ENCODE assay signal across 7 cellular contexts in the genomic region with DNA sequence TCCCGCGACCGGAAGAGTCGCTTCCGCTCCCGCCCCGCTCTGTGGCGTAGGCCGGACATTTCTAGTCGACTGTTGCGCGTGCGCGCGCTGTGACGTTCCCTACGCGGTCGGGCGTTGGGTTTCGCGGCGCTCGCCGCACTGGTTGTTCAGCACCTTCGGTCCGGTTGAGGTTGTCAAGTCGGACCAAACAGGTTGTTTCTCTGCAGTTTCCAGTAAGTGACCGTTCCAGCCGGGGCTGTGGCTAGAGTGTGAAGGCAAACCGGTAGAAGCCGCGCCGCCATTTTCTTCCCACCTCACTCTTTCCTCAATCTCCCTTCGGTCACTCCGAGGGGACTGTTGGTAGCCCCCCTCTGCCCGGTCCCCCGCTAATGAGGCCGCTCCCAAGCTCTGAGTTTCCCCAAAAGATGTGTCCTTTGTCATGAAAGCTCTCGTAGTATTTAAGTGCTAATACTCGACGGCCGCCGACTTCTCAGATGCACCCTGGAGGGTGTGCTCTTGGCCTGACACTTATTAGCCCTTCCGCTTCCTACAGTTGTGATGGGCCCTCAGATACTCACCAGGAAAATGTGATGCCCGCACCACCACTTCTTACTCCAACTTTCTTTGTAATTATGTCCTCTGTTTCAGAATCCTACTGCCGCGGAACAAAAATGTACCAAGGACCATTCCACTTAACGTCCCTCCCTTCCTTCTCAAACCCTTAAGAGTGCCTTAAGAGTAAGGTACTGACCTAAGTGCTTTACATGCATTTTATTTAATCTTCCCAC. TPM values are rescaled to one million over a fixed set of nuclear protein-coding genes. Genes with fewer than 3 reads are reported as not detected.
DNase-seq lines count a peak whose midpoint lies in the region; ATAC-seq and TF ChIP-seq lines count a peak whose summit lies in the region.

No MANE protein-coding gene starts in this region.

- TF ChIP-seq EP300 in sigmoid colon (IDR thresholded peaks at IDR 0.05): no peak

- peaks cover 0 to 6% (median 0%) of the 10 kb centered on the region in 4 donors for H3K4me1 ChIP-seq in sigmoid colon

- H3K27me3 ChIP-seq in sigmoid colon: no peaks in the 10 kb centered on the region

- H3K36me3 ChIP-seq in sigmoid colon: no peaks in the 10 kb centered on the region

- H3K27me3 Mint-ChIP-seq in brain: peaks cover 8% of the 10 kb centered on the region

- peak; percentile 82 to 95 for TF ChIP-seq POLR2A in sigmoid colon (IDR thresholded peaks at IDR 0.05)

- peaks cover 53% of the 10 kb centered on the region for H3K4me1 Mint-ChIP-seq in brain

- TF ChIP-seq CTCF in brain (conservative IDR thresholded peaks at IDR 0.05) (no peak), sigmoid colon (IDR thresholded peaks at IDR 0.05) (no peak)

- H3K4me3 Mint-ChIP-seq in brain: peak overlapping the region; percentile 88 to 96 (median 92)

- no peaks in the 10 kb centered on the region for H3K36me3 Mint-ChIP-seq in brain

- WGBS in sigmoid colon, 2 donors: 1 to 4% methylated on average over 49 of the region's 49 CpGs

- peak; percentile 85 for DNase-seq in NCI-H2107 (lab: John Stamatoyannopoulos, UW)
- DNase-seq in UCSD-AML1 (lab: John Stamatoyannopoulos, UW; ENCODE audit: unreplicated experiment): peak; percentile 91
- DNase-seq in sigmoid colon: peak; percentile 96

- H3K27ac ChIP-seq in sigmoid colon: peak overlapping the region; percentile 83 to 97 (median 90)

- H3K27ac Mint-ChIP-seq in brain: peak overlapping the region; percentile 90 to 99 (median 96)

- intact Hi-C loops in sigmoid colon (cut with DNase I): loop anchor here (2.0 to 5.0 kb wide), 3 partner anchors 56 to 129 kb away; a partner anchor contains a TSS

- H3K9me3 ChIP-seq in sigmoid colon: no peaks in the 10 kb centered on the region

- no peaks in the 10 kb centered on the region for H3K9me3 Mint-ChIP-seq in brain

- peak; percentile 84 for ATAC-seq in GM18519 (IDR thresholded peaks at IDR 0.05; ENCODE audit: low FRiP score, unreplicated experiment)
- peak; percentile 86 for ATAC-seq in HG02973 (IDR thresholded peaks at IDR 0.05; ENCODE audit: unreplicated experiment)

- H3K4me3 ChIP-seq in iPS-11a (ENCODE audit: low read depth, low read length): peak overlapping the region; percentile 80
- peak overlapping the region; percentile 52 to 73 (median 64) for H3K4me3 ChIP-seq in sigmoid colon

RNA-seq across cellular contexts. Expression of a gene that starts 56.3 kb away (rescaled TPM):
- polyA plus RNA-seq in brain (ENCODE audit: insufficient read depth, low read depth, low replicate concordance) (2.9 TPM), sigmoid colon (10 to 100 TPM in 1 of 3 donors, 1 to 10 TPM in 2; 2.4 to 20.8 (median 2.5) TPM)
- total RNA-seq in sigmoid colon: 10 to 100 TPM; 19.6 to 55.9 (median 27.8) TPM

Comparison
In these comparisons a context has a peak if more than half of its experiments do, and no peak if none do; other contexts are left out.
1. Peak in every context shown above with its lines: DNase-seq, ATAC-seq, H3K4me3 ChIP-seq and H3K27ac ChIP-seq.